Comparison of ENCODE assay signal across 8 cellular contexts in the genomic region with DNA sequence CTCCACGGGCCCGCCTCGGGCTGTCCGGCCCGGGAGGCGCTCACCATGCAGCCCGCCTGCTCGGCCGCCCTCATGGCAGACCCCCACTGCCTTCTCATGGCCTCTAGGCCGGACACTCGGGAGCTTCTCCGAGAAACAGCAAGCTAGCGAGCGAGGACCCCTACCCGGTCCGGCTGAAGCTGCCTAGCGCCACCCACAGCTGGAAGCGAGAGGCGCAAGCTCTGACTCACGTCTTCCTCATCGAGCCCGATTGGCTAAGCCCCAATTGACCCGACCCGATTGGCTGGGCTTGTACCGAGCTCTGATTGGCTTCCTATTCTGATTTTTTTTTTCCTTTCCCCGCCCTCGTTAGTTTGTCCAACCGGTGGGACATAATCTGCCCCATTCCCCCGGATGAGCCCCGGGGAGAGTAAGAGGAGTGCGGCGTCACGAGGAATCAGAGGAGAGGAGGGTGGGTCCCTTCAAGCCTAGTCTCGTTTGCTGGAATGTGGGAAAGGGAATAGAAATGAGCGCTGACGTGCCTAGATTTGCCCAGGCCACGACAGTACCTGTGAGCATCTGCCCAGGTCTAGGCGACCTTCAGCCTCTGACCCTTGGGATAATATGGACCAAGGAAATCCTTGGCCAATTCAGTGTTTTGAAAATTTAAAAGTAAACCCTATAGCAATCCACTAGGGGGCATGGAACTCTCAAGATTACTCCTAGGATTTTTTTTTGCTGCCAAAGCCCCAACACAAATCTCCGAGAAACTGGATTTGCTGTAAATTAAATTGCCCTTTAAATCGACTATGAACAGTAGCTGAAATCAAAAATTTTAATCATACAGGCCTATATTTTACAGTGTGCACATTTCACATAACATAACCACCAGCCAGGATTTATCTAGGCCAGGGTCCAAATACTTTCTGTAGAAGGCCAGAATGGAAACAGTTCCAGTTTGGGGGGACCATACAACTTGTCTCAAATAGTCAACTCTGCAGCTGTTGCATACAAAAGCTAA. TPM values are rescaled to one million over a fixed set of nuclear protein-coding genes. Genes with fewer than 3 reads are reported as not detected.
DNase-seq lines count a peak whose midpoint lies in the region; ATAC-seq and TF ChIP-seq lines count a peak whose summit lies in the region.

Gene TYSND1 (minus strand): TSS at position 212 of the 1,000 bp plus-strand sequence. CDS start 114 bp downstream, at position 98.

- DNase-seq in CD4-positive, CD25-positive, alpha-beta regulatory T cell: peak; percentile 90 to 96 (median 92)
- DNase-seq in NCI-H748 treated with DMSO at 0.1 percent for 48 hours (lab: John Stamatoyannopoulos, UW): peak; percentile 92
- peak; percentile 76 to 93 for DNase-seq in activated CD4-positive, alpha-beta T cell treated with anti-CD3 and anti-CD28 coated beads, Interleukin-2, amount 50 U/mL, for 24 hours (ENCODE audit: low read depth in 1 of 2, low spot score in 1 of 2)
- DNase-seq in left lung: peak; percentile 94 to 97
- DNase-seq in stimulated activated CD4-positive, alpha-beta T cell treated with anti-CD3 and anti-CD28 coated beads, Interleukin-2, amount 100 ng/mL, for 48 hours: peak; percentile 83 to 87

- H3K36me3 Mint-ChIP-seq in CD4-positive, CD25-positive, alpha-beta regulatory T cell: peaks cover 13% of the 10 kb centered on the region
- peaks cover 55% of the 10 kb centered on the region for H3K36me3 Mint-ChIP-seq in dendritic cell treated with granulocyte-macrophage colony-stimulating factor and Interleukin-4, amounts not matched to agents 40 ng/mL and 50 ng/mL, for 4 days (ENCODE audit: low read depth)

- H3K4me1 Mint-ChIP-seq in CD4-positive, CD25-positive, alpha-beta regulatory T cell: peaks cover 9 to 46% (median 33%) of the 10 kb centered on the region in 4 donors
- H3K4me1 Mint-ChIP-seq in dendritic cell treated with granulocyte-macrophage colony-stimulating factor and Interleukin-4, amounts not matched to agents 40 ng/mL and 50 ng/mL, for 4 days (ENCODE audit: low read depth): peaks cover 21% of the 10 kb centered on the region

- peak within 1 kb of the TSS; percentile 89 for H3K27ac ChIP-seq in CD4-positive, CD25-positive, alpha-beta regulatory T cell (ENCODE audit: insufficient read depth, low read length, poor library complexity, severe bottlenecking)
- H3K27ac ChIP-seq in left lung: peak within 1 kb of the TSS; percentile 93 to 96

- peaks cover 18% of the 10 kb centered on the region for H3K36me3 ChIP-seq in CD4-positive, CD25-positive, alpha-beta regulatory T cell (ENCODE audit: control insufficient read depth, insufficient read depth, low read length)
- peaks cover 0 to 41% of the 10 kb centered on the region in 2 donors for H3K36me3 ChIP-seq in left lung

- H3K27me3 Mint-ChIP-seq in CD4-positive, CD25-positive, alpha-beta regulatory T cell: no peaks in the 10 kb centered on the region
- H3K27me3 Mint-ChIP-seq in dendritic cell treated with granulocyte-macrophage colony-stimulating factor and Interleukin-4, amounts not matched to agents 40 ng/mL and 50 ng/mL, for 4 days: no peaks in the 10 kb centered on the region

- H3K27ac Mint-ChIP-seq in CD4-positive, CD25-positive, alpha-beta regulatory T cell: peak within 1 kb of the TSS; percentile 89 to 97 (median 97)
- peak within 1 kb of the TSS; percentile 90 for H3K27ac Mint-ChIP-seq in dendritic cell treated with granulocyte-macrophage colony-stimulating factor and Interleukin-4, amounts not matched to agents 40 ng/mL and 50 ng/mL, for 4 days

- intact Hi-C loops in dendritic cell treated with granulocyte-macrophage colony-stimulating factor and Interleukin-4, amounts not matched to agents 40 ng/mL and 50 ng/mL, for 4 days (cut with micrococcal nuclease): no loop called here
- intact Hi-C loops in left lung (cut with DNase I): no loop called here

- H3K4me3 Mint-ChIP-seq in CD4-positive, CD25-positive, alpha-beta regulatory T cell: peak within 1 kb of the TSS; percentile 91 to 98 (median 94)
- peak within 1 kb of the TSS; percentile 88 for H3K4me3 Mint-ChIP-seq in dendritic cell treated with granulocyte-macrophage colony-stimulating factor and Interleukin-4, amounts not matched to agents 40 ng/mL and 50 ng/mL, for 4 days

- TF ChIP-seq CTCF in left lung (IDR thresholded peaks at IDR 0.05): peak; percentile 52 to 63

- ATAC-seq in CD4-positive, CD25-positive, alpha-beta regulatory T cell (ENCODE audit: low read depth in 2 of 2): peak; percentile 85 to 90
- ATAC-seq in GM19395 (IDR thresholded peaks at IDR 0.05; ENCODE audit: unreplicated experiment): peak; percentile 91
- peak; percentile 84 for ATAC-seq in HG03565 (IDR thresholded peaks at IDR 0.05; ENCODE audit: unreplicated experiment)
- ATAC-seq in left lung: peak; percentile 95

- H3K4me1 ChIP-seq in CD4-positive, CD25-positive, alpha-beta regulatory T cell (ENCODE audit: control insufficient read depth, insufficient read depth, low read length, poor library complexity, severe bottlenecking): peaks cover 21% of the 10 kb centered on the region
- peaks cover 14 to 24% of the 10 kb centered on the region in 2 donors for H3K4me1 ChIP-seq in left lung

- H3K9me3 Mint-ChIP-seq in CD4-positive, CD25-positive, alpha-beta regulatory T cell: no peaks in the 10 kb centered on the region
- H3K9me3 Mint-ChIP-seq in dendritic cell treated with granulocyte-macrophage colony-stimulating factor and Interleukin-4, amounts not matched to agents 40 ng/mL and 50 ng/mL, for 4 days: no peaks in the 10 kb centered on the region

- no peaks in the 10 kb centered on the region for H3K9me3 ChIP-seq in CD4-positive, CD25-positive, alpha-beta regulatory T cell (ENCODE audit: control insufficient read depth in 2 of 2, low read length in 2 of 2)
- no peaks in the 10 kb centered on the region for H3K9me3 ChIP-seq in left lung

- no peaks in the 10 kb centered on the region for H3K27me3 ChIP-seq in CD4-positive, CD25-positive, alpha-beta regulatory T cell (ENCODE audit: control insufficient read depth, insufficient read depth, low read length)
- H3K27me3 ChIP-seq in left lung: no peaks in the 10 kb centered on the region

- H3K4me3 ChIP-seq in CD4-positive, CD25-positive, alpha-beta regulatory T cell (ENCODE audit: low read depth, low read length): peak within 1 kb of the TSS; percentile 81
- peak within 1 kb of the TSS; percentile 62 to 92 for H3K4me3 ChIP-seq in left lung

RNA-seq across cellular contexts. Expression of gene TYSND1, which starts in this region (rescaled TPM):
- 15.2 TPM for total RNA-seq in CD4-positive, CD25-positive, alpha-beta regulatory T cell
- 10 to 100 TPM; 15.0 to 28.1 (median 20.3) TPM for polyA plus RNA-seq in CD4-positive, CD25-positive, alpha-beta regulatory T cell
- total RNA-seq in left lung: 10 to 100 TPM; 11.3 to 14.5 TPM

Comparison
In these comparisons a context has a peak if more than half of its experiments do, and no peak if none do; other contexts are left out.
1. Peak in every context shown above with its lines: DNase-seq, ATAC-seq, H3K4me3 ChIP-seq and H3K27ac ChIP-seq.